ENCODE assay signal across 2 cellular contexts in the genomic region with DNA sequence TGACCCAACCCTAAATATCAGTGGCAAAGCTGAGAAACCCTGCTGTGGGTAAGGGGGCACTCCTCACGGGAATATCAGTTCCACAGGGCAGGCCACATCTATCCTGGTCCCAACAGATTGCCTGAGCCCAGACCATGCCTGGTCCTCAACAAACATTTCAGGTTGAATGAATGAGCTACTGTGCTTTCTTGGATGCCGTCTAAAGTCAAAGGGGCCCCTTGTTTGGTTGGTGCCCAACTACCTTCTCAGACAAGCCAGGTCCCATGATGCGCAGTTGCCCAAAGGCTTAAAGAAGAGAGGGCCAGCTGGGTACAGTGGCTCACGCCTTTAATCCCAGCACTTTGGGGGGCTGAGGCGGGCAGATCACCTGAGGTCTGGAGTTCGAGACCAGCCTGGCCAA.
TF ChIP-seq lines count a peak whose summit lies in the region.

No MANE protein-coding gene starts in this region.

TF ChIP-seq in SK-N-SH, 30 proteins besides CTCF, POLR2A, EP300 and RAD21 (continued from another document):
- no peak for TF ChIP-seq SMC3 (IDR thresholded peaks at IDR 0.05; ENCODE audit: low read depth, low read length)
- TF ChIP-seq, protein P1, sequence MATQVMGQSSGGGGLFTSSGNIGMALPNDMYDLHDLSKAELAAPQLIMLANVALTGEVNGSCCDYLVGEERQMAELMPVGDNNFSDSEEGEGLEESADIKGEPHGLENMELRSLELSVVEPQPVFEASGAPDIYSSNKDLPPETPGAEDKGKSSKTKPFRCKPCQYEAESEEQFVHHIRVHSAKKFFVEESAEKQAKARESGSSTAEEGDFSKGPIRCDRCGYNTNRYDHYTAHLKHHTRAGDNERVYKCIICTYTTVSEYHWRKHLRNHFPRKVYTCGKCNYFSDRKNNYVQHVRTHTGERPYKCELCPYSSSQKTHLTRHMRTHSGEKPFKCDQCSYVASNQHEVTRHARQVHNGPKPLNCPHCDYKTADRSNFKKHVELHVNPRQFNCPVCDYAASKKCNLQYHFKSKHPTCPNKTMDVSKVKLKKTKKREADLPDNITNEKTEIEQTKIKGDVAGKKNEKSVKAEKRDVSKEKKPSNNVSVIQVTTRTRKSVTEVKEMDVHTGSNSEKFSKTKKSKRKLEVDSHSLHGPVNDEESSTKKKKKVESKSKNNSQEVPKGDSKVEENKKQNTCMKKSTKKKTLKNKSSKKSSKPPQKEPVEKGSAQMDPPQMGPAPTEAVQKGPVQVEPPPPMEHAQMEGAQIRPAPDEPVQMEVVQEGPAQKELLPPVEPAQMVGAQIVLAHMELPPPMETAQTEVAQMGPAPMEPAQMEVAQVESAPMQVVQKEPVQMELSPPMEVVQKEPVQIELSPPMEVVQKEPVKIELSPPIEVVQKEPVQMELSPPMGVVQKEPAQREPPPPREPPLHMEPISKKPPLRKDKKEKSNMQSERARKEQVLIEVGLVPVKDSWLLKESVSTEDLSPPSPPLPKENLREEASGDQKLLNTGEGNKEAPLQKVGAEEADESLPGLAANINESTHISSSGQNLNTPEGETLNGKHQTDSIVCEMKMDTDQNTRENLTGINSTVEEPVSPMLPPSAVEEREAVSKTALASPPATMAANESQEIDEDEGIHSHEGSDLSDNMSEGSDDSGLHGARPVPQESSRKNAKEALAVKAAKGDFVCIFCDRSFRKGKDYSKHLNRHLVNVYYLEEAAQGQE (IDR thresholded peaks at IDR 0.05; ENCODE audit: low read depth, low read length) = no peak
- no peak for TF ChIP-seq GABPA (IDR thresholded peaks at IDR 0.05; ENCODE audit: low read depth)
- no peak for TF ChIP-seq SIN3A (IDR thresholded peaks at IDR 0.05; ENCODE audit: borderline replicate concordance, low read depth, low read length)
- TF ChIP-seq RXRA (IDR thresholded peaks at IDR 0.05; ENCODE audit: borderline replicate concordance, low read depth) = no peak
- TF ChIP-seq CHD2 (IDR thresholded peaks at IDR 0.05; ENCODE audit: low read length, partially characterized antibody) = no peak
- no peak for TF ChIP-seq RCOR1 (IDR thresholded peaks at IDR 0.05; ENCODE audit: low read length)
- TF ChIP-seq FOSL2 (IDR thresholded peaks at IDR 0.05; ENCODE audit: borderline replicate concordance, low read depth) = no peak

TF ChIP-seq in SK-N-SH treated with all-trans-retinoic acid at 6 μM for 48 hours, 23 proteins besides CTCF, POLR2A, EP300 and RAD21 (continued from another document):
- TF ChIP-seq, protein P2, sequence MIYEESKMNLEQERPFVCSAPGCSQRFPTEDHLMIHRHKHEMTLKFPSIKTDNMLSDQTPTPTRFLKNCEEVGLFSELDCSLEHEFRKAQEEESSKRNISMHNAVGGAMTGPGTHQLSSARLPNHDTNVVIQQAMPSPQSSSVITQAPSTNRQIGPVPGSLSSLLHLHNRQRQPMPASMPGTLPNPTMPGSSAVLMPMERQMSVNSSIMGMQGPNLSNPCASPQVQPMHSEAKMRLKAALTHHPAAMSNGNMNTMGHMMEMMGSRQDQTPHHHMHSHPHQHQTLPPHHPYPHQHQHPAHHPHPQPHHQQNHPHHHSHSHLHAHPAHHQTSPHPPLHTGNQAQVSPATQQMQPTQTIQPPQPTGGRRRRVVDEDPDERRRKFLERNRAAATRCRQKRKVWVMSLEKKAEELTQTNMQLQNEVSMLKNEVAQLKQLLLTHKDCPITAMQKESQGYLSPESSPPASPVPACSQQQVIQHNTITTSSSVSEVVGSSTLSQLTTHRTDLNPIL (CRISPR knock-in tag; IDR thresholded peaks at IDR 0.05; ENCODE audit: low read depth) = no peak
- TF ChIP-seq, protein P3, sequence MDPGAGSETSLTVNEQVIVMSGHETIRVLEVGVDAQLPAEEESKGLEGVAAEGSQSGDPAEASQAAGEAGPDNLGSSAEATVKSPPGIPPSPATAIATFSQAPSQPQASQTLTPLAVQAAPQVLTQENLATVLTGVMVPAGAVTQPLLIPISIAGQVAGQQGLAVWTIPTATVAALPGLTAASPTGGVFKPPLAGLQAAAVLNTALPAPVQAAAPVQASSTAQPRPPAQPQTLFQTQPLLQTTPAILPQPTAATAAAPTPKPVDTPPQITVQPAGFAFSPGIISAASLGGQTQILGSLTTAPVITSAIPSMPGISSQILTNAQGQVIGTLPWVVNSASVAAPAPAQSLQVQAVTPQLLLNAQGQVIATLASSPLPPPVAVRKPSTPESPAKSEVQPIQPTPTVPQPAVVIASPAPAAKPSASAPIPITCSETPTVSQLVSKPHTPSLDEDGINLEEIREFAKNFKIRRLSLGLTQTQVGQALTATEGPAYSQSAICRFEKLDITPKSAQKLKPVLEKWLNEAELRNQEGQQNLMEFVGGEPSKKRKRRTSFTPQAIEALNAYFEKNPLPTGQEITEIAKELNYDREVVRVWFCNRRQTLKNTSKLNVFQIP (CRISPR knock-in tag; IDR thresholded peaks at IDR 0.05; ENCODE audit: borderline replicate concordance, low read depth) = no peak
- no peak for TF ChIP-seq ZNF70 (CRISPR knock-in tag; IDR thresholded peaks at IDR 0.05)
- TF ChIP-seq ZFP3 (CRISPR knock-in tag; IDR thresholded peaks at IDR 0.05) = no peak
- no peak for TF ChIP-seq BACH2 (CRISPR knock-in tag; IDR thresholded peaks at IDR 0.05; ENCODE audit: borderline replicate concordance)
- TF ChIP-seq TCF4 (CRISPR knock-in tag; IDR thresholded peaks at IDR 0.05; ENCODE audit: borderline replicate concordance) = no peak
- TF ChIP-seq GLIS3 (CRISPR knock-in tag; IDR thresholded peaks at IDR 0.05) = no peak
- no peak for TF ChIP-seq SNAI2 (CRISPR knock-in tag; IDR thresholded peaks at IDR 0.05)
- TF ChIP-seq ZC3H10 (CRISPR knock-in tag; IDR thresholded peaks at IDR 0.05) = no peak
- TF ChIP-seq, protein P4, sequence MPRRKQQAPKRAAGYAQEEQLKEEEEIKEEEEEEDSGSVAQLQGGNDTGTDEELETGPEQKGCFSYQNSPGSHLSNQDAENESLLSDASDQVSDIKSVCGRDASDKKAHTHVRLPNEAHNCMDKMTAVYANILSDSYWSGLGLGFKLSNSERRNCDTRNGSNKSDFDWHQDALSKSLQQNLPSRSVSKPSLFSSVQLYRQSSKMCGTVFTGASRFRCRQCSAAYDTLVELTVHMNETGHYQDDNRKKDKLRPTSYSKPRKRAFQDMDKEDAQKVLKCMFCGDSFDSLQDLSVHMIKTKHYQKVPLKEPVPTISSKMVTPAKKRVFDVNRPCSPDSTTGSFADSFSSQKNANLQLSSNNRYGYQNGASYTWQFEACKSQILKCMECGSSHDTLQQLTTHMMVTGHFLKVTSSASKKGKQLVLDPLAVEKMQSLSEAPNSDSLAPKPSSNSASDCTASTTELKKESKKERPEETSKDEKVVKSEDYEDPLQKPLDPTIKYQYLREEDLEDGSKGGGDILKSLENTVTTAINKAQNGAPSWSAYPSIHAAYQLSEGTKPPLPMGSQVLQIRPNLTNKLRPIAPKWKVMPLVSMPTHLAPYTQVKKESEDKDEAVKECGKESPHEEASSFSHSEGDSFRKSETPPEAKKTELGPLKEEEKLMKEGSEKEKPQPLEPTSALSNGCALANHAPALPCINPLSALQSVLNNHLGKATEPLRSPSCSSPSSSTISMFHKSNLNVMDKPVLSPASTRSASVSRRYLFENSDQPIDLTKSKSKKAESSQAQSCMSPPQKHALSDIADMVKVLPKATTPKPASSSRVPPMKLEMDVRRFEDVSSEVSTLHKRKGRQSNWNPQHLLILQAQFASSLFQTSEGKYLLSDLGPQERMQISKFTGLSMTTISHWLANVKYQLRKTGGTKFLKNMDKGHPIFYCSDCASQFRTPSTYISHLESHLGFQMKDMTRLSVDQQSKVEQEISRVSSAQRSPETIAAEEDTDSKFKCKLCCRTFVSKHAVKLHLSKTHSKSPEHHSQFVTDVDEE (CRISPR knock-in tag; IDR thresholded peaks at IDR 0.05) = no peak
